9 cellular contexts compared by ENCODE assay signal in genomic region chr5:56155992-56156584, GRCh38.
DNase-seq lines count a peak whose midpoint lies in the region; ATAC-seq and TF ChIP-seq lines count a peak whose summit lies in the region.
"Had no signal": no experiment of that assay in that cellular context is flagged by ENCODE, and none has a peak within 500 bp of the region (broad histone marks: within the 10 kb centered on the region; RNA-seq: fewer than 3 reads in every experiment).

No MANE protein-coding gene starts in this region.

- DNase-seq in Ammon's horn (ENCODE audit: low spot score) (peak; percentile 82), NB4 (ENCODE audit: low read depth) (peak; percentile 47), hippocampal formation (lab: John Stamatoyannopoulos, UW) (peak; percentile 19 to 42), NCI-H146 (lab: John Stamatoyannopoulos, UW) (no peak), GM19240 (ENCODE audit: insufficient read length, low spot score) (no peak)

- TF ChIP-seq CTCF in NB4 (IDR thresholded peaks at IDR 0.05; ENCODE audit: low read depth, low read length) = no peak

- no peak overlapping the region for H3K4me3 ChIP-seq in NB4 (ENCODE audit: low read depth, low read length)
- H3K4me3 ChIP-seq: dorsolateral prefrontal cortex had no signal

- ATAC-seq in GM21381 (IDR thresholded peaks at IDR 0.05; ENCODE audit: unreplicated experiment) (peak; percentile 3), SK-N-SH treated with all-trans-retinoic acid at 6 μM for 48 hours (no peak), HG03521 (IDR thresholded peaks at IDR 0.05; ENCODE audit: unreplicated experiment) (no peak)

- no peak for TF ChIP-seq POLR2A in NB4 (IDR thresholded peaks at IDR 0.05; ENCODE audit: extremely low read depth, insufficient read length)

TF ChIP-seq in SK-N-SH treated with all-trans-retinoic acid at 6 μM for 48 hours, 23 proteins besides CTCF, POLR2A, EP300 and RAD21:
- TF ChIP-seq TSHZ2 (CRISPR knock-in tag; IDR thresholded peaks at IDR 0.05) (no peak), ZFP3 (CRISPR knock-in tag; IDR thresholded peaks at IDR 0.05) (no peak)

Comparison
In these comparisons a context has a peak if more than half of its experiments do, and no peak if none do; other contexts are left out.
1. DNase-seq: peak in Ammon's horn (single experiment), NB4 (single experiment) and hippocampal formation (2 of 2); none in NCI-H146 (single experiment) and GM19240 (single experiment).